ENCODE assay signal across 11 cellular contexts in genomic region chr1:176517484-176517883, GRCh38. TPM values are rescaled to one million over a fixed set of nuclear protein-coding genes. Genes with fewer than 3 reads are reported as not detected.
DNase-seq lines count a peak whose midpoint lies in the region; ATAC-seq and TF ChIP-seq lines count a peak whose summit lies in the region.
"Had no signal": no experiment of that assay in that cellular context is flagged by ENCODE, and none has a peak within 500 bp of the region (broad histone marks: within the 10 kb centered on the region; RNA-seq: fewer than 3 reads in every experiment).

No MANE protein-coding gene starts in this region.

- CTCF ChIA-PET in activated CD4-positive, alpha-beta T cell treated with anti-CD3 and anti-CD28 coated beads for 36 hours (lab: Charles Lee) = no interaction called here

- DNase-seq in activated CD4-positive, alpha-beta T cell treated with anti-CD3 and anti-CD28 coated beads for 36 hours = peak; percentile 7
- no peak for DNase-seq in activated CD4-positive, alpha-beta T cell treated with anti-CD3 and anti-CD28 coated beads for 1 hour
- DNase-seq in RPMI7951 (ENCODE audit: low read depth) (peak; percentile 32), psoas muscle (no peak), natural killer cell (no peak)
- DNase-seq in naive thymus-derived CD8-positive, alpha-beta T cell = no peak
- DNase-seq in stimulated activated CD4-positive, alpha-beta T cell treated with anti-CD3 and anti-CD28 coated beads, Interleukin-12 subunit alpha, Interleukin-12 subunit beta, amount 100 ng/mL, for 4 hours = no peak
- DNase-seq: activated CD4-positive, CD25-positive, alpha-beta regulatory T cell treated with anti-CD3 and anti-CD28 coated beads, Interleukin-2, amount 50 U/mL, for 72 hours; mucosa of descending colon had no signal

- H3K27me3 ChIP-seq in psoas muscle (ENCODE audit: insufficient read depth in 3 of 3, low read length in 2 of 3) = peaks cover 0 to 2% (median 0%) of the 10 kb centered on the region in 3 donors

- H3K4me1 ChIP-seq in psoas muscle = no peaks in the 10 kb centered on the region

- no peak for TF ChIP-seq CTCF in psoas muscle (IDR thresholded peaks at IDR 0.05)
- TF ChIP-seq CTCF in natural killer cell (IDR thresholded peaks at IDR 0.05) = no peak

- H3K9me3 Mint-ChIP-seq in activated CD4-positive, alpha-beta T cell treated with anti-CD3 and anti-CD28 coated beads for 36 hours (ENCODE audit: low read depth) = peaks cover 2% of the 10 kb centered on the region
- peaks cover 0 to 8% (median 2%) of the 10 kb centered on the region in 9 donors for H3K9me3 Mint-ChIP-seq in naive thymus-derived CD8-positive, alpha-beta T cell
- peaks cover 2 to 3% of the 10 kb centered on the region in 2 donors for H3K9me3 Mint-ChIP-seq in natural killer cell

- H3K27ac Mint-ChIP-seq in activated CD4-positive, alpha-beta T cell treated with anti-CD3 and anti-CD28 coated beads for 36 hours = no peak overlapping the region
- peak overlapping the region in 1 of 10 donors; percentile 15 for H3K27ac Mint-ChIP-seq in naive thymus-derived CD8-positive, alpha-beta T cell
- H3K27ac Mint-ChIP-seq in natural killer cell = no peak overlapping the region
- H3K27ac Mint-ChIP-seq: dendritic cell treated with granulocyte-macrophage colony-stimulating factor and Interleukin-4, amounts not matched to agents 40 ng/mL and 50 ng/mL, for 4 days had no signal

- 46 to 53% (median 46%) methylated on average over 4 of the region's 4 CpGs for WGBS in psoas muscle, 3 donors

- no peak overlapping the region for H3K4me3 Mint-ChIP-seq in activated CD4-positive, alpha-beta T cell treated with anti-CD3 and anti-CD28 coated beads for 36 hours
- H3K4me3 Mint-ChIP-seq in naive thymus-derived CD8-positive, alpha-beta T cell = no peak overlapping the region
- H3K4me3 Mint-ChIP-seq in natural killer cell = no peak overlapping the region
- H3K4me3 Mint-ChIP-seq: dendritic cell treated with granulocyte-macrophage colony-stimulating factor and Interleukin-4, amounts not matched to agents 40 ng/mL and 50 ng/mL, for 4 days had no signal

- no peaks in the 10 kb centered on the region for H3K36me3 ChIP-seq in psoas muscle (ENCODE audit: insufficient read depth in 1 of 2, low read depth in 1 of 2)

- H3K9me3 ChIP-seq in psoas muscle = no peaks in the 10 kb centered on the region
- H3K9me3 ChIP-seq: mucosa of descending colon had no signal

- no peaks in the 10 kb centered on the region for H3K36me3 Mint-ChIP-seq in activated CD4-positive, alpha-beta T cell treated with anti-CD3 and anti-CD28 coated beads for 36 hours (ENCODE audit: low read depth)
- no peaks in the 10 kb centered on the region for H3K36me3 Mint-ChIP-seq in naive thymus-derived CD8-positive, alpha-beta T cell
- no peaks in the 10 kb centered on the region for H3K36me3 Mint-ChIP-seq in natural killer cell

- H3K4me3 ChIP-seq in psoas muscle = no peak overlapping the region
- H3K4me3 ChIP-seq: mucosa of descending colon had no signal

- POLR2A ChIA-PET in activated CD4-positive, alpha-beta T cell treated with anti-CD3 and anti-CD28 coated beads for 36 hours (lab: Charles Lee) = no interaction called here
- POLR2A ChIA-PET in naive thymus-derived CD8-positive, alpha-beta T cell (lab: Charles Lee) = no interaction called here

- H3K27ac ChIP-seq in psoas muscle = peak overlapping the region; percentile 46

- H3K27me3 Mint-ChIP-seq in activated CD4-positive, alpha-beta T cell treated with anti-CD3 and anti-CD28 coated beads for 36 hours = no peaks in the 10 kb centered on the region
- H3K27me3 Mint-ChIP-seq in naive thymus-derived CD8-positive, alpha-beta T cell = peaks cover 0 to 27% (median 0%) of the 10 kb centered on the region in 5 donors
- no peaks in the 10 kb centered on the region for H3K27me3 Mint-ChIP-seq in natural killer cell (ENCODE audit: low read depth in 2 of 2)
- H3K27me3 Mint-ChIP-seq: dendritic cell treated with granulocyte-macrophage colony-stimulating factor and Interleukin-4, amounts not matched to agents 40 ng/mL and 50 ng/mL, for 4 days had no signal

- no peaks in the 10 kb centered on the region for H3K4me1 Mint-ChIP-seq in activated CD4-positive, alpha-beta T cell treated with anti-CD3 and anti-CD28 coated beads for 36 hours
- H3K4me1 Mint-ChIP-seq in naive thymus-derived CD8-positive, alpha-beta T cell = no peaks in the 10 kb centered on the region
- H3K4me1 Mint-ChIP-seq in natural killer cell = no peaks in the 10 kb centered on the region

- ATAC-seq in activated CD4-positive, alpha-beta T cell treated with anti-CD3 and anti-CD28 coated beads for 36 hours = peak; percentile 79
- ATAC-seq in HG02973 (IDR thresholded peaks at IDR 0.05; ENCODE audit: unreplicated experiment) (peak; percentile 87), psoas muscle (peak; percentile 75 to 93 (median 89)), natural killer cell (no peak)
- no peak for ATAC-seq in naive thymus-derived CD8-positive, alpha-beta T cell
- ATAC-seq: mucosa of descending colon had no signal

- intact Hi-C loops in activated CD4-positive, alpha-beta T cell treated with anti-CD3 and anti-CD28 coated beads for 36 hours (cut with DNase I, micrococcal nuclease) = no loop called here
- intact Hi-C loops in psoas muscle (cut with DNase I) (no loop called here), natural killer cell (cut with micrococcal nuclease) (no loop called here)

RNA-seq across cellular contexts. Expression of gene PAPPA2, which starts 54.5 kb away (rescaled TPM):
- total RNA-seq in activated CD4-positive, alpha-beta T cell treated with anti-CD3 and anti-CD28 coated beads for 36 hours = under 1 TPM; 0.27 to 0.28 TPM
- total RNA-seq in RPMI7951 (2014; rRNA removed; shearing (Covaris generic)) = under 0.01 TPM in 2 replicates
- total RNA-seq in psoas muscle = 1 to 10 TPM in 1 of 4 donors, under 1 TPM in 2, not detected in 1; 0.06 to 1.1 (median 0.10) TPM
- under 1 TPM in 2 of 3 donors, not detected in 1; 0.05 TPM for polyA plus RNA-seq in psoas muscle
- total RNA-seq in naive thymus-derived CD8-positive, alpha-beta T cell = under 1 TPM; 0.05 to 0.47 TPM
- polyA plus RNA-seq in naive thymus-derived CD8-positive, alpha-beta T cell = not detected
- under 1 TPM in 1 of 3 donors, not detected in 2; 0.48 TPM for total RNA-seq in natural killer cell

Comparison
In these comparisons a context has a peak if more than half of its experiments do, and no peak if none do; other contexts are left out.
1. DNase-seq: peak in activated CD4-positive, alpha-beta T cell treated with anti-CD3 and anti-CD28 coated beads for 36 hours (single experiment) and RPMI7951 (single experiment); none in activated CD4-positive, alpha-beta T cell treated with anti-CD3 and anti-CD28 coated beads for 1 hour (single experiment), psoas muscle (0 of 2), naive thymus-derived CD8-positive, alpha-beta T cell (0 of 10), natural killer cell (single experiment) and stimulated activated CD4-positive, alpha-beta T cell treated with anti-CD3 and anti-CD28 coated beads, Interleukin-12 subunit alpha, Interleukin-12 subunit beta, amount 100 ng/mL, for 4 hours (single experiment).
2. ATAC-seq: peak in activated CD4-positive, alpha-beta T cell treated with anti-CD3 and anti-CD28 coated beads for 36 hours (single experiment), HG02973 (single experiment) and psoas muscle (4 of 4); none in naive thymus-derived CD8-positive, alpha-beta T cell (0 of 2) and natural killer cell (0 of 3).